Comparison of ENCODE assay signal across 1 cellular context in the genomic region with DNA sequence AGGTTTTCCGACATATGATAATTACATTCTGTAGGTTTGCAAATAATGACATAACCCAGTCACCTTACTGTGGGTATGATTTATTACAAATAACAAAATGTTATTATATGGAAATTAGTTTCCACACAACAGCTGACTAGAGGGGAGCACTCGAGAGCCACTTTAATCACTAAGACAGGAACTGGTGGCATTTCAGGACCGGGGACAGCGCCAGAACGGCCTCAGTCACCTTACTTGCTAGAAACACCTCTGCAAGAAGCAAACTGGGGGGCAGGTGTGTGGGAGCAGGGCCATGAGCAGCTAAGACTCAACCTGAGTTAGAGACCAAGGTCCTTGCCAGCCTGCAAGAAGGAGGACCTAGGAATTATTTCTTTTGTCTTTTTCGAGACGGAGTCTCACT.
TF ChIP-seq lines count a peak whose summit lies in the region.

No MANE protein-coding gene starts in this region.

TF ChIP-seq in IMR-90, 13 proteins besides CTCF, POLR2A, EP300 and RAD21 (continued from another document):
- TF ChIP-seq RCOR1 (IDR thresholded peaks at IDR 0.05; ENCODE audit: insufficient replicate concordance, low read length): no peak
- no peak for TF ChIP-seq RFX5 (IDR thresholded peaks at IDR 0.05; ENCODE audit: low read depth, low read length)
- no peak for TF ChIP-seq SMC3 (IDR thresholded peaks at IDR 0.05; ENCODE audit: low read depth, low read length)
- TF ChIP-seq MAZ (IDR thresholded peaks at IDR 0.05; ENCODE audit: borderline replicate concordance, low read depth, low read length): no peak
- TF ChIP-seq MXI1 (IDR thresholded peaks at IDR 0.05; ENCODE audit: borderline replicate concordance, low read depth, low read length): no peak
TF ChIP-seq in IMR-90: peak in this region for 0.
